ENCODE assay signal across 8 cellular contexts in the genomic region with DNA sequence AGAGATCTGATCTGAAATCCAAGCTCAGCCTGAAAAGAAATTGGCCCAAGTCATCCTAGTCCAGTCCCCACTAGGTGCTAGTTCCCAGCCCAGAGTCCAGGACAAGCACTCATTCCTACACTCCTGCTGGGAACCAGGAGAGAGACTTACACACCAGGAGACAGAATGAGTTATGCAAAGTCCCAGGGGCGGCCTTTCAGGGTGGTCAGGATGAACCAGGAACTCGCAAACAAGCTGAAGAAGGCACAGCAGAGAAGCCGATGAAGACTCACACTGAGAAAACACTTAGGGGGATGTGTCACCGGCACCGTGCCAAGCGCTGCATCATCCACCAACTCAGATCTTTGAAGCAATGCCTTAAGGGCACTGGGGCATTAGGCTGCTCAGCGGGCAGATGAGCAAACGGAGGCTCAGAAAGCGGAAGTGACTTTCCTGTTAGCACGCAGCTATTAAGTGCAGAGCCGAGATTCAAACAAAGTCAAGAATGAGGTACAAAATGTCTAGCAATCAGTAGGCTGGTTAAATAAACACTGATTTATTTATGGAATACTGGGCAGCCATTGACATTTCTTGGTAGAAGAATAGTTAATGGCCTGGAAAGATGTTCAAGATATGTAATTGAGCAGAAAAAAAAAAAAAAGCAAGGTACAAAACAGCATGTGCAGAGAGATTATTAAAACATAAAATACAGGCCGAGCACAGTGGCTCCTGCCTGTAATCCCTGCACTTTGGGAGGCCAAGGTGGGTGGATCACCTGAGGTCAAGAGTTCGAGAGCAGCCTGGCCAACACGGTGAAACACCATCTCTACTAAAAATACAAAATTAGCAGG.
DNase-seq lines count a peak whose midpoint lies in the region; ATAC-seq and TF ChIP-seq lines count a peak whose summit lies in the region.

No MANE protein-coding gene starts in this region.

- ATAC-seq in GM18520 (IDR thresholded peaks at IDR 0.05; ENCODE audit: unreplicated experiment) (peak; percentile 70), HG03196 (IDR thresholded peaks at IDR 0.05; ENCODE audit: unreplicated experiment) (peak; percentile 83), Right ventricle myocardium superior (ENCODE audit: poor library complexity) (peak; percentile 30)

- intact Hi-C loops in Right ventricle myocardium superior (cut with DNase I), result no loop called here

- DNase-seq in 8988T (peak; percentile 80), Right ventricle myocardium superior (peak; percentile 73), smooth muscle cell of the brain vasculature (ENCODE audit: low read depth, low spot score) (peak; percentile 98), cerebellar cortex (ENCODE audit: low spot score) (no peak)
- DNase-seq in activated effector memory CD4-positive, alpha-beta T cell treated with Interleukin-2 at 50 U/mL for 16 hours, result peak; percentile 67

TF ChIP-seq in PFSK-1, 5 proteins besides CTCF, POLR2A, EP300 and RAD21:
- TF ChIP-seq POLR2AphosphoS5 (IDR thresholded peaks at IDR 0.05; ENCODE audit: low read depth, low read length) (no peak), SIN3A (IDR thresholded peaks at IDR 0.05; ENCODE audit: borderline replicate concordance, insufficient read depth, low read length) (0 out of 2 replicates have a peak, but pooled peaks have one; percentile 32), FOXP2 (optimal IDR thresholded peaks at IDR 0.05; ENCODE audit: borderline replicate concordance, extremely low read depth, extremely low read length, insufficient read depth) (peak; percentile 55), TAF1 (IDR thresholded peaks at IDR 0.05; ENCODE audit: borderline replicate concordance, insufficient read depth, low read length) (no peak)
- TF ChIP-seq, protein P1, sequence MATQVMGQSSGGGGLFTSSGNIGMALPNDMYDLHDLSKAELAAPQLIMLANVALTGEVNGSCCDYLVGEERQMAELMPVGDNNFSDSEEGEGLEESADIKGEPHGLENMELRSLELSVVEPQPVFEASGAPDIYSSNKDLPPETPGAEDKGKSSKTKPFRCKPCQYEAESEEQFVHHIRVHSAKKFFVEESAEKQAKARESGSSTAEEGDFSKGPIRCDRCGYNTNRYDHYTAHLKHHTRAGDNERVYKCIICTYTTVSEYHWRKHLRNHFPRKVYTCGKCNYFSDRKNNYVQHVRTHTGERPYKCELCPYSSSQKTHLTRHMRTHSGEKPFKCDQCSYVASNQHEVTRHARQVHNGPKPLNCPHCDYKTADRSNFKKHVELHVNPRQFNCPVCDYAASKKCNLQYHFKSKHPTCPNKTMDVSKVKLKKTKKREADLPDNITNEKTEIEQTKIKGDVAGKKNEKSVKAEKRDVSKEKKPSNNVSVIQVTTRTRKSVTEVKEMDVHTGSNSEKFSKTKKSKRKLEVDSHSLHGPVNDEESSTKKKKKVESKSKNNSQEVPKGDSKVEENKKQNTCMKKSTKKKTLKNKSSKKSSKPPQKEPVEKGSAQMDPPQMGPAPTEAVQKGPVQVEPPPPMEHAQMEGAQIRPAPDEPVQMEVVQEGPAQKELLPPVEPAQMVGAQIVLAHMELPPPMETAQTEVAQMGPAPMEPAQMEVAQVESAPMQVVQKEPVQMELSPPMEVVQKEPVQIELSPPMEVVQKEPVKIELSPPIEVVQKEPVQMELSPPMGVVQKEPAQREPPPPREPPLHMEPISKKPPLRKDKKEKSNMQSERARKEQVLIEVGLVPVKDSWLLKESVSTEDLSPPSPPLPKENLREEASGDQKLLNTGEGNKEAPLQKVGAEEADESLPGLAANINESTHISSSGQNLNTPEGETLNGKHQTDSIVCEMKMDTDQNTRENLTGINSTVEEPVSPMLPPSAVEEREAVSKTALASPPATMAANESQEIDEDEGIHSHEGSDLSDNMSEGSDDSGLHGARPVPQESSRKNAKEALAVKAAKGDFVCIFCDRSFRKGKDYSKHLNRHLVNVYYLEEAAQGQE (IDR thresholded peaks at IDR 0.05; ENCODE audit: insufficient read depth in 1 of 2, low read depth in 2 of 2, low read length in 2 of 2), result peak in 1 of 2 experiments; percentile 70; a peak in 1 of 4 replicates

Comparison
In these comparisons a context has a peak if more than half of its experiments do, and no peak if none do; other contexts are left out.
1. ATAC-seq: peak in every context shown above with its lines; median percentile 83 in HG03196; 70 in GM18520; 30 in Right ventricle myocardium superior.